ENCODE assay signal across 1 cellular context in genomic region chr12:49342066-49342913, GRCh38.
TF ChIP-seq lines count a peak whose summit lies in the region.

No MANE protein-coding gene starts in this region.

TF ChIP-seq in K562, 482 proteins besides CTCF, POLR2A, EP300 and RAD21 (continued from another document and continues in another):
- peak; percentile 55; the same call in 1 of the 2 replicates for TF ChIP-seq FOXP4 (CRISPR knock-in tag; IDR thresholded peaks at IDR 0.05; ENCODE audit: borderline replicate concordance)
- 0 out of 2 replicates have a peak, but pooled peaks have one; percentile 41 for TF ChIP-seq ZKSCAN1 (IDR thresholded peaks at IDR 0.05; ENCODE audit: low read depth, low read length)
- peak; percentile 83 for TF ChIP-seq ADNP (tag; IDR thresholded peaks at IDR 0.05)
- TF ChIP-seq PRMT5 (CRISPR knock-in tag; IDR thresholded peaks at IDR 0.05): 0 out of 2 replicates have a peak, but pooled peaks have one; percentile 58
- peak; percentile 79 for TF ChIP-seq SMC3 (conservative IDR thresholded peaks at IDR 0.05; ENCODE audit: insufficient read depth, low read depth, low read length)
- TF ChIP-seq TCF7 (IDR thresholded peaks at IDR 0.05; ENCODE audit: borderline replicate concordance): peak; percentile 7; the same call in 1 of the 2 replicates
- peak; percentile 48; the same call in 1 of the 2 replicates for TF ChIP-seq DMBX1 (CRISPR knock-in tag; IDR thresholded peaks at IDR 0.05; ENCODE audit: borderline replicate concordance)
- TF ChIP-seq SMARCA5 (IDR thresholded peaks at IDR 0.05): no peak; the same call in 1 of the 2 replicates
- no peak for TF ChIP-seq DPF2 (IDR thresholded peaks at IDR 0.05)
- TF ChIP-seq ZBTB17 (CRISPR knock-in tag; IDR thresholded peaks at IDR 0.05): no peak
- TF ChIP-seq PREB (CRISPR knock-in tag; IDR thresholded peaks at IDR 0.05): no peak; the same call in 1 of the 2 replicates
- no peak for TF ChIP-seq BCL6 (CRISPR knock-in tag; IDR thresholded peaks at IDR 0.05)
- TF ChIP-seq ATF1 (CRISPR knock-in tag; IDR thresholded peaks at IDR 0.05): no peak; the same call in 1 of the 2 replicates
- TF ChIP-seq ATF1 (tag; IDR thresholded peaks at IDR 0.05): peak; percentile 57; the same call in 1 of the 2 replicates
- no peak for TF ChIP-seq PTBP1 (IDR thresholded peaks at IDR 0.05; ENCODE audit: low read depth, low read length)
- peak; percentile 19; the same call in 1 of the 2 replicates for TF ChIP-seq GTF2F1 (IDR thresholded peaks at IDR 0.05; ENCODE audit: low read depth, low read length)
- no peak for TF ChIP-seq NR2C1 (IDR thresholded peaks at IDR 0.05)
- TF ChIP-seq NR2C1 (tag; IDR thresholded peaks at IDR 0.05): 0 out of 2 replicates have a peak, but pooled peaks have one; percentile 16
- TF ChIP-seq KLF13 (tag; IDR thresholded peaks at IDR 0.05; ENCODE audit: borderline replicate concordance, low read depth): peak; percentile 66; the same call in 1 of the 2 replicates
- no peak for TF ChIP-seq RFX1 (IDR thresholded peaks at IDR 0.05)
- no peak for TF ChIP-seq SRSF3 (IDR thresholded peaks at IDR 0.05; ENCODE audit: insufficient read depth, low read length)
- TF ChIP-seq SUPT5H (IDR thresholded peaks at IDR 0.05): no peak
- no peak; the same call in 1 of the 2 replicates for TF ChIP-seq CREB3L1 (IDR thresholded peaks at IDR 0.05; ENCODE audit: borderline replicate concordance, low read depth)
- no peak for TF ChIP-seq E2F5 (CRISPR knock-in tag; IDR thresholded peaks at IDR 0.05)
- TF ChIP-seq NFIC (IDR thresholded peaks at IDR 0.05): 0 out of 2 replicates have a peak, but pooled peaks have one; percentile 21
- TF ChIP-seq E2F1 (CRISPR knock-in tag; IDR thresholded peaks at IDR 0.05): peak; percentile 68; the same call in 1 of the 2 replicates
- TF ChIP-seq HLTF (IDR thresholded peaks at IDR 0.05): no peak
- no peak for TF ChIP-seq ZNF217 (CRISPR knock-in tag; IDR thresholded peaks at IDR 0.05)
- TF ChIP-seq ATF7 (IDR thresholded peaks at IDR 0.05): peak; percentile 82
- 0 out of 2 replicates have a peak, but pooled peaks have one; percentile 64 for TF ChIP-seq SMAD4 (CRISPR knock-in tag; conservative IDR thresholded peaks at IDR 0.05)
- TF ChIP-seq CTCFL (IDR thresholded peaks at IDR 0.05; ENCODE audit: borderline replicate concordance, insufficient read depth, low read depth, low read length, poor library complexity, severe bottlenecking): peak; percentile 83
- no peak for TF ChIP-seq ZNF175 (CRISPR knock-in tag; IDR thresholded peaks at IDR 0.05; ENCODE audit: low read depth)
- peak; percentile 61 for TF ChIP-seq NFE2 (IDR thresholded peaks at IDR 0.05; ENCODE audit: low read depth)
- TF ChIP-seq SRF (CRISPR knock-in tag; IDR thresholded peaks at IDR 0.05): peak in 1 of 2 experiments; percentile 69; a peak in 1 of 4 replicates
- TF ChIP-seq C11orf30 (IDR thresholded peaks at IDR 0.05; ENCODE audit: low read depth): no peak; the same call in 1 of the 2 replicates
- no peak for TF ChIP-seq HNRNPH1 (optimal IDR thresholded peaks at IDR 0.05; ENCODE audit: low read depth, low read length)
- TF ChIP-seq PKNOX1 (IDR thresholded peaks at IDR 0.05): peak; percentile 96
- TF ChIP-seq ZNF77 (CRISPR knock-in tag; IDR thresholded peaks at IDR 0.05): no peak
- no peak for TF ChIP-seq MYNN (IDR thresholded peaks at IDR 0.05)
- TF ChIP-seq MYNN (CRISPR knock-in tag; IDR thresholded peaks at IDR 0.05): no peak
- TF ChIP-seq THRAP3 (IDR thresholded peaks at IDR 0.05; ENCODE audit: borderline replicate concordance): no peak
- no peak for TF ChIP-seq POLR2H (tag; IDR thresholded peaks at IDR 0.05; ENCODE audit: low read depth)
- TF ChIP-seq SRSF7 (optimal IDR thresholded peaks at IDR 0.05; ENCODE audit: low read depth, low read length): no peak
- peak; percentile 80 for TF ChIP-seq SP1 (CRISPR knock-in tag; IDR thresholded peaks at IDR 0.05)
- TF ChIP-seq PBX2 (CRISPR knock-in tag; IDR thresholded peaks at IDR 0.05; ENCODE audit: low read depth): peak; percentile 48; the same call in 1 of the 2 replicates
- no peak for TF ChIP-seq PBX2 (tag; conservative IDR thresholded peaks at IDR 0.05; ENCODE audit: low read depth)
- 0 out of 2 replicates have a peak, but pooled peaks have one; percentile 84 for TF ChIP-seq SREBF2 (CRISPR knock-in tag; IDR thresholded peaks at IDR 0.05)
- peak; percentile 26 to 55 for TF ChIP-seq NRF1 (conservative IDR thresholded peaks at IDR 0.05 in 1 of 2, IDR thresholded peaks at IDR 0.05 in 1 of 2)
- TF ChIP-seq ZNF408 (CRISPR knock-in tag; IDR thresholded peaks at IDR 0.05; ENCODE audit: low read depth): no peak
- TF ChIP-seq HEY1 (CRISPR knock-in tag; IDR thresholded peaks at IDR 0.05; ENCODE audit: borderline replicate concordance): no peak
- TF ChIP-seq TSHZ1 (CRISPR knock-in tag; IDR thresholded peaks at IDR 0.05): no peak
- no peak for TF ChIP-seq ZNF280B (CRISPR knock-in tag; IDR thresholded peaks at IDR 0.05)
